8 cellular contexts compared by ENCODE assay signal in the genomic region with DNA sequence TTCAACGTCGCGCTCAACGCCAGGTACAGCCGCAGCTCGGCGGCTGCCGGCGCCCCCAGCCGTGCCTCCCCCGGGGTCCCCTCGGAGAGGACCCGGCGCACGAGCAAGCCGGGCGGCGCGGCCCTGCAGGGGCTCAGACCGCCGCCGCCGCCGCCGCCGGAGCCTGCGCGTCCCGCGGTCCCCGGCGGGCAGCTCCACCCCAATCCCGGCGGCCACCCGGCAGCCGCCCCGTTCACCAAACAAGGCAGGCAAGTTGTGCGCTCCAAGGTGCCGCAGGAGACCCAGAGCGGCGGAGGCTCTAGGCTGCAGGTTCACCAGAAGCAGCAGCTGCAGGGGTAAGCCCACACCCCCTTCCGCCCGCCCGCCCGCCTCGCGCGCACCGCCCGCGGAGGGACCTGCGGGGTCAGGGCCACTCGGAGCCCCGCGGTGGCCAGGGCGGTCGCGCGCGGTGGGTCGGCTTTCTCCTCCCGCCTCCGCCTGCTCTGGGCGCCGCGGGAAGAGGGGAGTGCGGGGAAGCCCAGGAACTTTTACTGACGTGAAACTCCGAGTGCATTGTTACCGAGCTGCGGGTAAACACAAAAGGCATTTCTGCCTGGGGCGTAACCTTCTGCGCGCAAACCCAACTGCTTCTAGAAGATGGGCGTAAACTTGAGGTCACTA. TPM values are rescaled to one million over a fixed set of nuclear protein-coding genes. Genes with fewer than 3 reads are reported as not detected.
DNase-seq lines count a peak whose midpoint lies in the region; ATAC-seq and TF ChIP-seq lines count a peak whose summit lies in the region.

No MANE protein-coding gene starts in this region.

- H3K9me3 ChIP-seq in muscle layer of duodenum (ENCODE audit: control insufficient read depth in 1 of 2, low read length in 2 of 2) = no peaks in the 10 kb centered on the region

- ATAC-seq in GM19035 (IDR thresholded peaks at IDR 0.05; ENCODE audit: unreplicated experiment) (peak; percentile 36), HG03571 (IDR thresholded peaks at IDR 0.05; ENCODE audit: unreplicated experiment) (peak; percentile 27), HG03457 (IDR thresholded peaks at IDR 0.05; ENCODE audit: unreplicated experiment) (no peak)

- H3K4me1 ChIP-seq in muscle layer of duodenum (ENCODE audit: control insufficient read depth in 1 of 2, insufficient read depth in 2 of 2, low read length in 2 of 2) = peaks cover 0 to 21% of the 10 kb centered on the region in 2 donors

- H3K27me3 ChIP-seq in muscle layer of duodenum (ENCODE audit: low read depth, low read length) = no peaks in the 10 kb centered on the region

- H3K27ac ChIP-seq in VCaP (peak overlapping the region; percentile 77), muscle layer of duodenum (ENCODE audit: low read length) (no peak overlapping the region)

- DNase-seq in AG08395 (ENCODE audit: low spot score) = peak; percentile 26
- DNase-seq in epithelial cell of proximal tubule (ENCODE audit: low read depth) = no peak
- peak; percentile 54 for DNase-seq in ureter (ENCODE audit: low spot score)

- H3K4me3 ChIP-seq in epithelial cell of proximal tubule (ENCODE audit: low read depth, low read length) (peak overlapping the region; percentile 43), muscle layer of duodenum (ENCODE audit: low read depth in 1 of 2, low read length in 2 of 2) (peak overlapping the region; percentile 60 to 77)

- no peaks in the 10 kb centered on the region for H3K36me3 ChIP-seq in muscle layer of duodenum (ENCODE audit: control insufficient read depth in 1 of 2, insufficient read depth in 2 of 2, low read length in 2 of 2)

- no peak for TF ChIP-seq CTCF in VCaP (conservative IDR thresholded peaks at IDR 0.05)
- TF ChIP-seq CTCF in epithelial cell of proximal tubule (conservative IDR thresholded peaks at IDR 0.05; ENCODE audit: low read depth, low read length) = no peak

RNA-seq across cellular contexts. Expression of gene LTBP1, which starts 0.9 kb away (rescaled TPM):
- 10.5 and 43.9 TPM in 2 replicates for total RNA-seq in epithelial cell of proximal tubule
- total RNA-seq in ureter = 80.1 TPM
